In the genomic region with DNA sequence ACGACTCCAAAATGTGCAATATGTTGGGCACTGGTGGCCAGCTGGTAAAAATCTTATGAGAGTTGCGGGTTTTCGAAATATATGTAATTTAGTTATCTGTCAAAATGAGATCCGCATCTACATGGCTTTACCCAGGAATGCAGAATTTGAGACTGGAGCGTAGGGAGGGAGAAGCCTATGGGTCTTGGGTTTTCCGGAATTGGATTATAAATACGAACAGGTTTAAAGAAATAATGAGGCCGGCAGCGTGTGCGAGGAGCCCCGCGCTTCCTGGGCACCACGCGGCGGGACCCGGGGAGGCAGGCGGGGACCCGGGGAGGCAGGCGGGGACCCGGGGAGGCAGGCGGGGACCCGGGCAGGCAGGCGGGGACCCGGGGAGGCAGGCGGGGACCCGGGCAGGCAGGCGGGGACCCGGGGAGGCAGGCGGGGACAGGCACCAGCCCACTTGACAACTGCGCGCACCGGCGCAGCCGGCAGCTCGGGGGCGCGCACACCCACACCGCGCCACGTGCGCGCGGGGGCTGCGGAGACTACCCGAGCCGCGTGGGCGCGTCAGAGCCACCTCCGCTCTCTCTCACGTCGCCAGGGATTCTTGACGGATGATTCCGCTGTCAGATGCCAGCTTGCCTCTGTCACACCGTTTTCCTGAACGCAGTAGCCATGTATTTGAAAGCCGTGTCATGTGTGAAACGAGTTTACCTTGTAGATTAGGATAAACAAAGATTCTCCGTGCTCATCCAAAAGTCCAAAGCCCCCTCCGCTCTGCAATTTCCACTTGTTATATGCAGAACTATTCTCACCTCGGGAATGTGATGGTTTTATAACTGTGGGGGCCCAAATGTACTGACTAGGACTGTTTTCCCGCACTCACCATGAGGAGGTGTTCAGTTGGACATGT, we compare ENCODE assay signal across 8 cellular contexts. TPM values are rescaled to one million over a fixed set of nuclear protein-coding genes. Genes with fewer than 3 reads are reported as not detected.
DNase-seq lines count a peak whose midpoint lies in the region; ATAC-seq and TF ChIP-seq lines count a peak whose summit lies in the region.

No MANE protein-coding gene starts in this region.

- peak overlapping the region in 1 of 4 donors; percentile 29 for H3K27ac ChIP-seq in esophagus squamous epithelium

- H3K4me1 Mint-ChIP-seq in activated T-cell treated with anti-CD3 and anti-CD28 coated beads, Interleukin-2, amount 50 U/mL, for 24 hours (ENCODE audit: low read depth), result peaks cover 13% of the 10 kb centered on the region
- peaks cover 11 to 17% of the 10 kb centered on the region in 2 donors for H3K4me1 Mint-ChIP-seq in natural killer cell treated with Interleukin-12 subunit alpha and Interleukin-12 subunit beta and Interleukin-15 and Interleukin-18, amount 100 ng/mL, for 72 hours (ENCODE audit: low read depth in 2 of 2)

- intact Hi-C loops in esophagus squamous epithelium (cut with DNase I), result no loop called here

- peak in 1 of 6 experiments; percentile 19 for TF ChIP-seq CTCF in esophagus squamous epithelium (IDR thresholded peaks at IDR 0.05)

- no peaks in the 10 kb centered on the region for H3K9me3 ChIP-seq in esophagus squamous epithelium

- H3K27ac Mint-ChIP-seq in activated T-cell treated with anti-CD3 and anti-CD28 coated beads, Interleukin-2, amount 50 U/mL, for 24 hours, result peak overlapping the region; percentile 83
- peak overlapping the region in 1 of 2 donors; percentile 92 for H3K27ac Mint-ChIP-seq in natural killer cell treated with Interleukin-12 subunit alpha and Interleukin-12 subunit beta and Interleukin-15 and Interleukin-18, amount 100 ng/mL, for 72 hours

- H3K36me3 ChIP-seq in esophagus squamous epithelium, result no peaks in the 10 kb centered on the region

- no peak for TF ChIP-seq POLR2A in esophagus squamous epithelium (IDR thresholded peaks at IDR 0.05)

- no peaks in the 10 kb centered on the region for H3K27me3 ChIP-seq in esophagus squamous epithelium

- H3K4me3 ChIP-seq in esophagus squamous epithelium, result peak overlapping the region; percentile 32 to 72 (median 50)

- H3K4me3 Mint-ChIP-seq in activated T-cell treated with anti-CD3 and anti-CD28 coated beads, Interleukin-2, amount 50 U/mL, for 24 hours, result peak overlapping the region; percentile 79
- H3K4me3 Mint-ChIP-seq in natural killer cell treated with Interleukin-12 subunit alpha and Interleukin-12 subunit beta and Interleukin-15 and Interleukin-18, amount 100 ng/mL, for 72 hours, result peak overlapping the region; percentile 81

- peaks cover 0 to 16% (median 5%) of the 10 kb centered on the region in 3 donors for H3K4me1 ChIP-seq in esophagus squamous epithelium

- peak; percentile 52 for DNase-seq in NCI-H748 (lab: John Stamatoyannopoulos, UW; ENCODE audit: unreplicated experiment)
- DNase-seq in NCI-H748 treated with DMSO at 0.1 percent for 48 hours (lab: John Stamatoyannopoulos, UW), result no peak
- DNase-seq in NOMO-1 treated with dmso at 0.1 percent for 144 hours (lab: John Stamatoyannopoulos, UW; ENCODE audit: unreplicated experiment), result peak; percentile 76
- DNase-seq in activated T-cell treated with anti-CD3 and anti-CD28 coated beads, Interleukin-2, amount 50 U/mL, for 24 hours, result peak; percentile 78
- DNase-seq in esophagus squamous epithelium (lab: John Stamatoyannopoulos, UW), result no peak
- peak; percentile 73 for DNase-seq in natural killer cell treated with Interleukin-12 subunit alpha and Interleukin-12 subunit beta and Interleukin-15 and Interleukin-18, amount 100 ng/mL, for 72 hours (ENCODE audit: low spot score)
- DNase-seq in stimulated activated naive CD4-positive, alpha-beta T cell (lab: John Stamatoyannopoulos, UW), result peak; percentile 59 to 81 (median 68)

- no peaks in the 10 kb centered on the region for H3K9me3 Mint-ChIP-seq in activated T-cell treated with anti-CD3 and anti-CD28 coated beads, Interleukin-2, amount 50 U/mL, for 24 hours
- no peaks in the 10 kb centered on the region for H3K9me3 Mint-ChIP-seq in natural killer cell treated with Interleukin-12 subunit alpha and Interleukin-12 subunit beta and Interleukin-15 and Interleukin-18, amount 100 ng/mL, for 72 hours

- WGBS in esophagus squamous epithelium, 2 donors, result 3 to 10% methylated on average over 17 to 47 of the region's 62 CpGs

- no peaks in the 10 kb centered on the region for H3K36me3 Mint-ChIP-seq in activated T-cell treated with anti-CD3 and anti-CD28 coated beads, Interleukin-2, amount 50 U/mL, for 24 hours (ENCODE audit: low read depth)
- no peaks in the 10 kb centered on the region for H3K36me3 Mint-ChIP-seq in natural killer cell treated with Interleukin-12 subunit alpha and Interleukin-12 subunit beta and Interleukin-15 and Interleukin-18, amount 100 ng/mL, for 72 hours

- H3K27me3 Mint-ChIP-seq in activated T-cell treated with anti-CD3 and anti-CD28 coated beads, Interleukin-2, amount 50 U/mL, for 24 hours, result peaks cover 12% of the 10 kb centered on the region
- H3K27me3 Mint-ChIP-seq in natural killer cell treated with Interleukin-12 subunit alpha and Interleukin-12 subunit beta and Interleukin-15 and Interleukin-18, amount 100 ng/mL, for 72 hours, result peaks cover 8% of the 10 kb centered on the region in 2 donors

- ATAC-seq in HG03103 (IDR thresholded peaks at IDR 0.05; ENCODE audit: low read depth, unreplicated experiment), result peak; percentile 41
- peak; percentile 90 for ATAC-seq in natural killer cell treated with Interleukin-12 subunit alpha and Interleukin-12 subunit beta and Interleukin-15 and Interleukin-18, amount 100 ng/mL, for 72 hours

RNA-seq across cellular contexts. Expression of gene HNRNPU, which starts 54.3 kb away (rescaled TPM):
- 100 to 1,000 TPM; 176 to 308 (median 257) TPM for total RNA-seq in esophagus squamous epithelium
- 100 to 1,000 TPM; 403 to 475 TPM for total RNA-seq in natural killer cell treated with Interleukin-12 subunit alpha and Interleukin-12 subunit beta and Interleukin-15 and Interleukin-18, amount 100 ng/mL, for 72 hours

Comparison
In these comparisons a context has a peak if more than half of its experiments do, and no peak if none do; other contexts are left out.
1. DNase-seq: peak in NCI-H748 (single experiment), NOMO-1 treated with dmso at 0.1 percent for 144 hours (single experiment), activated T-cell treated with anti-CD3 and anti-CD28 coated beads, Interleukin-2, amount 50 U/mL, for 24 hours (single experiment), natural killer cell treated with Interleukin-12 subunit alpha and Interleukin-12 subunit beta and Interleukin-15 and Interleukin-18, amount 100 ng/mL, for 72 hours (single experiment) and stimulated activated naive CD4-positive, alpha-beta T cell (6 of 6); none in NCI-H748 treated with DMSO at 0.1 percent for 48 hours (single experiment) and esophagus squamous epithelium (single experiment).